ENCODE assay signal across 25 cellular contexts in the genomic region with DNA sequence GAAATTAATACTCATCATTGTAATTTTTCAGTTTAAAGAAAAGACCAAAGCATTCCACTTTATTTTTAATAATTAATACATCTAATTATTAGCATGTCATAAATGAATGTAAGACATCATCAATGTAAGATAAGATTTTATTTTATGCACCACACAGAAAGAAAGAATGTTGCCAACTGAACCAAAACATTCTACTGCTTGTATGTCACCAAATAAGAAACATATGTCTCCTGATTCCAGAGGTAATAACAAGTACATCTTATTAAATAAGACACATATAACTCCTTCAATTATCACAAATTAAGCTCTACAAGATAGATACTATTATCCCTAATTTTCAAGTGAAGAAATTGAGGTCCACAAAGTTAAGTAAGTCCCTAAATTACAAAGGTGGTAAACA.
"Had no signal": no experiment of that assay in that cellular context is flagged by ENCODE, and none has a peak within 500 bp of the region (broad histone marks: within the 10 kb centered on the region; RNA-seq: fewer than 3 reads in every experiment).

No MANE protein-coding gene starts in this region.

- H3K36me3 ChIP-seq: adrenal gland, esophagus squamous epithelium, gastrocnemius medialis, prostate gland, spleen, WERI-Rb-1 had no signal

- H3K9me3 ChIP-seq: adrenal gland, esophagus squamous epithelium, gastrocnemius medialis, prostate gland, spleen, testis had no signal

- ATAC-seq: activated CD8-positive, alpha-beta memory T cell treated with anti-CD3 and anti-CD28 coated beads, Interleukin-2, amount 10 ng/mL, durations not matched to agents 7 days and 5 days; activated CD8-positive, alpha-beta T cell treated with anti-CD3 and anti-CD28 coated beads for 36 hours; activated naive CD4-positive, alpha-beta T cell treated with anti-CD3 and anti-CD28 coated beads, Interleukin-2, amount 50 U/mL, for 72 hours; gastrocnemius medialis; left ventricle myocardium superior; naive thymus-derived CD8-positive, alpha-beta T cell had no signal

- H3K4me1 Mint-ChIP-seq: activated CD4-positive, alpha-beta T cell treated with anti-CD3 and anti-CD28 coated beads, Interleukin-2, amount 10 ng/mL, durations not matched to agents 7 days and 5 days had no signal

- DNase-seq: activated CD4-positive, alpha-beta T cell treated with anti-CD3 and anti-CD28 coated beads, Interleukin-2, amount 10 ng/mL, durations not matched to agents 7 days and 5 days; activated CD4-positive, CD25-positive, alpha-beta regulatory T cell treated with anti-CD3 and anti-CD28 coated beads, Interleukin-2, amount 50 U/mL, for 72 hours; activated CD8-positive, alpha-beta memory T cell treated with anti-CD3 and anti-CD28 coated beads, Interleukin-2, amount 10 ng/mL, durations not matched to agents 7 days and 5 days; activated CD8-positive, alpha-beta T cell treated with anti-CD3 and anti-CD28 coated beads for 36 hours; activated gamma-delta T cell treated with Interleukin-2 at 50 U/mL for 16 hours; activated T-cell treated with anti-CD3 and anti-CD28 coated beads for 4 hours; adrenal gland; central memory CD4-positive, alpha-beta T cell; dorsolateral prefrontal cortex; esophagus squamous epithelium; gastrocnemius medialis; hypothalamus; left ventricle myocardium superior; mammary epithelial cell; naive thymus-derived CD8-positive, alpha-beta T cell; spleen; stimulated activated CD4-positive, alpha-beta T cell treated with anti-CD3 and anti-CD28 coated beads, Interleukin-4, amount 100 ng/mL, for 1 hour; stimulated activated naive CD4-positive, alpha-beta T cell; T-helper 1 cell; testis; WERI-Rb-1 had no signal

- H3K4me3 ChIP-seq: adrenal gland, dorsolateral prefrontal cortex, esophagus squamous epithelium, gastrocnemius medialis, prostate gland, spleen, testis had no signal

- H3K27me3 Mint-ChIP-seq: activated CD4-positive, alpha-beta T cell treated with anti-CD3 and anti-CD28 coated beads, Interleukin-2, amount 10 ng/mL, durations not matched to agents 7 days and 5 days; activated CD8-positive, alpha-beta memory T cell treated with anti-CD3 and anti-CD28 coated beads, Interleukin-2, amount 10 ng/mL, durations not matched to agents 7 days and 5 days; activated CD8-positive, alpha-beta T cell treated with anti-CD3 and anti-CD28 coated beads for 36 hours; naive thymus-derived CD8-positive, alpha-beta T cell had no signal

- H3K9me3 Mint-ChIP-seq: type B pancreatic cell had no signal

- H3K27me3 ChIP-seq: adrenal gland, dorsolateral prefrontal cortex, esophagus squamous epithelium, gastrocnemius medialis, spleen, testis had no signal

- H3K27ac Mint-ChIP-seq: activated CD4-positive, alpha-beta T cell treated with anti-CD3 and anti-CD28 coated beads, Interleukin-2, amount 10 ng/mL, durations not matched to agents 7 days and 5 days; activated CD8-positive, alpha-beta memory T cell treated with anti-CD3 and anti-CD28 coated beads, Interleukin-2, amount 10 ng/mL, durations not matched to agents 7 days and 5 days; activated CD8-positive, alpha-beta T cell treated with anti-CD3 and anti-CD28 coated beads for 36 hours; activated naive CD4-positive, alpha-beta T cell treated with anti-CD3 and anti-CD28 coated beads, Interleukin-2, amount 50 U/mL, for 72 hours; mesothelial cell of epicardium; naive thymus-derived CD8-positive, alpha-beta T cell; type B pancreatic cell had no signal

- H3K4me1 ChIP-seq: adrenal gland, esophagus squamous epithelium, gastrocnemius medialis, prostate gland, spleen, testis had no signal

- H3K27ac ChIP-seq: adrenal gland, dorsolateral prefrontal cortex, esophagus squamous epithelium, gastrocnemius medialis, prostate gland, spleen, testis, WERI-Rb-1 had no signal

- H3K4me3 Mint-ChIP-seq: activated CD4-positive, alpha-beta T cell treated with anti-CD3 and anti-CD28 coated beads, Interleukin-2, amount 10 ng/mL, durations not matched to agents 7 days and 5 days; activated CD8-positive, alpha-beta memory T cell treated with anti-CD3 and anti-CD28 coated beads, Interleukin-2, amount 10 ng/mL, durations not matched to agents 7 days and 5 days; activated CD8-positive, alpha-beta T cell treated with anti-CD3 and anti-CD28 coated beads for 36 hours; mesothelial cell of epicardium; naive thymus-derived CD8-positive, alpha-beta T cell; type B pancreatic cell had no signal
